1 cellular context compared by ENCODE assay signal in genomic region chr17:50443492-50444051, GRCh38.
A peak's percentile ranks its signal among the peaks of the same experiment; 100 is the strongest.
TF ChIP-seq lines count a peak whose summit lies in the region.

No MANE protein-coding gene starts in this region.

TF ChIP-seq in HEK293, 187 proteins besides CTCF, POLR2A, EP300 and RAD21 (continued from another document):
- TF ChIP-seq KLF1 (tag by site-specific recombination; IDR thresholded peaks at IDR 0.05) (peak; percentile 79), ZNF629 (tag by site-specific recombination; IDR thresholded peaks at IDR 0.05) (peak; percentile 43; the same call in 1 of the 2 replicates), ATF2 (tag by site-specific recombination; IDR thresholded peaks at IDR 0.05; ENCODE audit: low read depth) (no peak), ZBTB48 (tag by site-specific recombination; IDR thresholded peaks at IDR 0.05) (no peak; the same call in 1 of the 2 replicates), ZNF449 (tag by site-specific recombination; IDR thresholded peaks at IDR 0.05) (peak; percentile 35; the same call in 1 of the 2 replicates), GLIS2 (tag by site-specific recombination; IDR thresholded peaks at IDR 0.05) (0 out of 2 replicates have a peak, but pooled peaks have one; percentile 26), PRDM1 (tag by site-specific recombination; IDR thresholded peaks at IDR 0.05) (0 out of 2 replicates have a peak, but pooled peaks have one; percentile 11), ZFHX2 (tag by site-specific recombination; conservative IDR thresholded peaks at IDR 0.05) (0 out of 2 replicates have a peak, but pooled peaks have one; percentile 11), ZNF660 (tag by site-specific recombination; IDR thresholded peaks at IDR 0.05) (peak; percentile 37; the same call in 1 of the 2 replicates), ZBTB20 (tag by site-specific recombination; IDR thresholded peaks at IDR 0.05) (no peak), TRIM28 (IDR thresholded peaks at IDR 0.05; ENCODE audit: borderline replicate concordance, low read length) (peak; percentile 47; the same call in 1 of the 2 replicates), KLF7 (tag by site-specific recombination; IDR thresholded peaks at IDR 0.05; ENCODE audit: borderline replicate concordance) (peak; percentile 41; the same call in 1 of the 2 replicates), PRDM6 (tag by site-specific recombination; IDR thresholded peaks at IDR 0.05) (peak; percentile 62), SETDB1 (IDR thresholded peaks at IDR 0.05; ENCODE audit: insufficient read length, low read length) (no peak), ZNF121 (tag by site-specific recombination; IDR thresholded peaks at IDR 0.05) (no peak), SP7 (tag by site-specific recombination; IDR thresholded peaks at IDR 0.05) (peak; percentile 41; the same call in 1 of the 2 replicates), PRDM10 (tag by site-specific recombination; IDR thresholded peaks at IDR 0.05) (peak; percentile 65), ZNF610 (tag by site-specific recombination; IDR thresholded peaks at IDR 0.05; ENCODE audit: borderline replicate concordance) (no peak), ZNF37A (tag by site-specific recombination; IDR thresholded peaks at IDR 0.05) (no peak), ZEB2 (tag by site-specific recombination; IDR thresholded peaks at IDR 0.05) (peak; percentile 55), GLIS1 (tag by site-specific recombination; IDR thresholded peaks at IDR 0.05) (peak; percentile 69), ZBTB44 (tag by site-specific recombination; IDR thresholded peaks at IDR 0.05) (peak; percentile 61), IKZF3 (tag by site-specific recombination; IDR thresholded peaks at IDR 0.05) (peak; percentile 88), ZNF19 (tag by site-specific recombination; IDR thresholded peaks at IDR 0.05; ENCODE audit: low read depth) (no peak), ZBTB6 (tag by site-specific recombination; IDR thresholded peaks at IDR 0.05) (no peak)
